ENCODE assay signal across 1 cellular context in genomic region chr2:9623151-9623550, GRCh38.
TF ChIP-seq lines count a peak whose summit lies in the region.

No MANE protein-coding gene starts in this region.

TF ChIP-seq in SK-N-SH treated with all-trans-retinoic acid at 6 μM for 48 hours, 23 proteins besides CTCF, POLR2A, EP300 and RAD21 (continued from another document):
- TF ChIP-seq, protein P1, sequence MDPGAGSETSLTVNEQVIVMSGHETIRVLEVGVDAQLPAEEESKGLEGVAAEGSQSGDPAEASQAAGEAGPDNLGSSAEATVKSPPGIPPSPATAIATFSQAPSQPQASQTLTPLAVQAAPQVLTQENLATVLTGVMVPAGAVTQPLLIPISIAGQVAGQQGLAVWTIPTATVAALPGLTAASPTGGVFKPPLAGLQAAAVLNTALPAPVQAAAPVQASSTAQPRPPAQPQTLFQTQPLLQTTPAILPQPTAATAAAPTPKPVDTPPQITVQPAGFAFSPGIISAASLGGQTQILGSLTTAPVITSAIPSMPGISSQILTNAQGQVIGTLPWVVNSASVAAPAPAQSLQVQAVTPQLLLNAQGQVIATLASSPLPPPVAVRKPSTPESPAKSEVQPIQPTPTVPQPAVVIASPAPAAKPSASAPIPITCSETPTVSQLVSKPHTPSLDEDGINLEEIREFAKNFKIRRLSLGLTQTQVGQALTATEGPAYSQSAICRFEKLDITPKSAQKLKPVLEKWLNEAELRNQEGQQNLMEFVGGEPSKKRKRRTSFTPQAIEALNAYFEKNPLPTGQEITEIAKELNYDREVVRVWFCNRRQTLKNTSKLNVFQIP (CRISPR knock-in tag; IDR thresholded peaks at IDR 0.05; ENCODE audit: borderline replicate concordance, low read depth), result no peak
- TF ChIP-seq ZC3H10 (CRISPR knock-in tag; IDR thresholded peaks at IDR 0.05) (no peak), ISL1 (CRISPR knock-in tag; IDR thresholded peaks at IDR 0.05) (no peak), ZNF8 (CRISPR knock-in tag; IDR thresholded peaks at IDR 0.05) (no peak), TCF4 (CRISPR knock-in tag; IDR thresholded peaks at IDR 0.05; ENCODE audit: borderline replicate concordance) (no peak), ESRRG (CRISPR knock-in tag; IDR thresholded peaks at IDR 0.05) (no peak)
- TF ChIP-seq, protein P2, sequence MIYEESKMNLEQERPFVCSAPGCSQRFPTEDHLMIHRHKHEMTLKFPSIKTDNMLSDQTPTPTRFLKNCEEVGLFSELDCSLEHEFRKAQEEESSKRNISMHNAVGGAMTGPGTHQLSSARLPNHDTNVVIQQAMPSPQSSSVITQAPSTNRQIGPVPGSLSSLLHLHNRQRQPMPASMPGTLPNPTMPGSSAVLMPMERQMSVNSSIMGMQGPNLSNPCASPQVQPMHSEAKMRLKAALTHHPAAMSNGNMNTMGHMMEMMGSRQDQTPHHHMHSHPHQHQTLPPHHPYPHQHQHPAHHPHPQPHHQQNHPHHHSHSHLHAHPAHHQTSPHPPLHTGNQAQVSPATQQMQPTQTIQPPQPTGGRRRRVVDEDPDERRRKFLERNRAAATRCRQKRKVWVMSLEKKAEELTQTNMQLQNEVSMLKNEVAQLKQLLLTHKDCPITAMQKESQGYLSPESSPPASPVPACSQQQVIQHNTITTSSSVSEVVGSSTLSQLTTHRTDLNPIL (CRISPR knock-in tag; IDR thresholded peaks at IDR 0.05; ENCODE audit: low read depth), result no peak
